8 cellular contexts compared by ENCODE assay signal in genomic region chr19:21586341-21587116, GRCh38.
DNase-seq lines count a peak whose midpoint lies in the region; ATAC-seq and TF ChIP-seq lines count a peak whose summit lies in the region.

No MANE protein-coding gene starts in this region.

- DNase-seq in activated CD8-positive, alpha-beta memory T cell treated with anti-CD3 and anti-CD28 coated beads for 24 hours, result peak; percentile 62
- no peak for DNase-seq in activated CD8-positive, alpha-beta memory T cell treated with anti-CD3 and anti-CD28 coated beads, Interleukin-2, amount 10 ng/mL, durations not matched to agents 7 days and 5 days
- no peak for DNase-seq in coronary artery (ENCODE audit: low spot score)
- DNase-seq in mesothelial cell of epicardium (ENCODE audit: low spot score in 2 of 2, unreplicated experiment in 2 of 2), result peak in 1 of 2 experiments; percentile 43
- DNase-seq in tibial nerve (ENCODE audit: low spot score in 2 of 2), result no peak
- no peak for DNase-seq in NCI-H2171 (lab: John Stamatoyannopoulos, UW)
- DNase-seq in NCI-H1417 (lab: John Stamatoyannopoulos, UW), result no peak

- H3K4me3 ChIP-seq in coronary artery, result peak overlapping the region; percentile 73
- peak overlapping the region; percentile 19 to 46 (median 40) for H3K4me3 ChIP-seq in tibial nerve

- H3K9me3 Mint-ChIP-seq in activated CD8-positive, alpha-beta memory T cell treated with anti-CD3 and anti-CD28 coated beads, Interleukin-2, amount 10 ng/mL, durations not matched to agents 7 days and 5 days (ENCODE audit: low read depth), result peaks cover 19% of the 10 kb centered on the region
- peaks cover 27% of the 10 kb centered on the region for H3K9me3 Mint-ChIP-seq in mesothelial cell of epicardium

- ATAC-seq in activated CD8-positive, alpha-beta memory T cell treated with anti-CD3 and anti-CD28 coated beads, Interleukin-2, amount 10 ng/mL, durations not matched to agents 7 days and 5 days, result no peak
- ATAC-seq in GM21576 (IDR thresholded peaks at IDR 0.05; ENCODE audit: unreplicated experiment), result no peak

- TF ChIP-seq CTCF in coronary artery (IDR thresholded peaks at IDR 0.05), result no peak
- no peak for TF ChIP-seq CTCF in mesothelial cell of epicardium (IDR thresholded peaks at IDR 0.05; ENCODE audit: unreplicated experiment)
- no peak for TF ChIP-seq CTCF in tibial nerve (IDR thresholded peaks at IDR 0.05)

- H3K27me3 Mint-ChIP-seq in activated CD8-positive, alpha-beta memory T cell treated with anti-CD3 and anti-CD28 coated beads, Interleukin-2, amount 10 ng/mL, durations not matched to agents 7 days and 5 days, result no peaks in the 10 kb centered on the region
- no peaks in the 10 kb centered on the region for H3K27me3 Mint-ChIP-seq in mesothelial cell of epicardium (ENCODE audit: low read depth)

- no peak overlapping the region for H3K27ac Mint-ChIP-seq in activated CD8-positive, alpha-beta memory T cell treated with anti-CD3 and anti-CD28 coated beads, Interleukin-2, amount 10 ng/mL, durations not matched to agents 7 days and 5 days
- peak overlapping the region; percentile 56 for H3K27ac Mint-ChIP-seq in mesothelial cell of epicardium

- TF ChIP-seq POLR2A in tibial nerve (IDR thresholded peaks at IDR 0.05), result no peak

- peaks cover 2% of the 10 kb centered on the region for H3K36me3 Mint-ChIP-seq in activated CD8-positive, alpha-beta memory T cell treated with anti-CD3 and anti-CD28 coated beads, Interleukin-2, amount 10 ng/mL, durations not matched to agents 7 days and 5 days
- peaks cover 8% of the 10 kb centered on the region for H3K36me3 Mint-ChIP-seq in mesothelial cell of epicardium

- no peaks in the 10 kb centered on the region for H3K4me1 Mint-ChIP-seq in activated CD8-positive, alpha-beta memory T cell treated with anti-CD3 and anti-CD28 coated beads, Interleukin-2, amount 10 ng/mL, durations not matched to agents 7 days and 5 days
- H3K4me1 Mint-ChIP-seq in mesothelial cell of epicardium, result peaks cover 13% of the 10 kb centered on the region

- TF ChIP-seq EP300 in tibial nerve (IDR thresholded peaks at IDR 0.05), result no peak

- H3K9me3 ChIP-seq in tibial nerve, result peaks cover 0 to 38% (median 0%) of the 10 kb centered on the region in 4 donors

- peaks cover 0 to 12% (median 0%) of the 10 kb centered on the region in 4 donors for H3K4me1 ChIP-seq in tibial nerve

- peaks cover 0 to 29% of the 10 kb centered on the region in 2 donors for H3K27me3 ChIP-seq in tibial nerve

- H3K36me3 ChIP-seq in tibial nerve, result no peaks in the 10 kb centered on the region

- CTCF ChIA-PET in activated CD8-positive, alpha-beta memory T cell treated with anti-CD3 and anti-CD28 coated beads, Interleukin-2, amount 10 ng/mL, durations not matched to agents 7 days and 5 days (lab: Charles Lee), result no interaction called here

- H3K4me3 Mint-ChIP-seq in activated CD8-positive, alpha-beta memory T cell treated with anti-CD3 and anti-CD28 coated beads, Interleukin-2, amount 10 ng/mL, durations not matched to agents 7 days and 5 days, result no peak overlapping the region
- peak overlapping the region; percentile 76 for H3K4me3 Mint-ChIP-seq in mesothelial cell of epicardium

- H3K27ac ChIP-seq in coronary artery (peak overlapping the region in 1 of 2 donors; percentile 3), tibial nerve (peak overlapping the region in 1 of 4 donors; percentile 44)

- WGBS in tibial nerve, 2 donors, result 1 to 3% methylated on average over 22 to 25 of the region's 70 CpGs
